Comparison of ENCODE assay signal across 15 cellular contexts in genomic region chr15:64111679-64112050, GRCh38. TPM values are rescaled to one million over a fixed set of nuclear protein-coding genes. Genes with fewer than 3 reads are reported as not detected.
DNase-seq lines count a peak whose midpoint lies in the region; ATAC-seq and TF ChIP-seq lines count a peak whose summit lies in the region.
"Had no signal": no experiment of that assay in that cellular context is flagged by ENCODE, and none has a peak within 500 bp of the region (broad histone marks: within the 10 kb centered on the region; RNA-seq: fewer than 3 reads in every experiment).

No MANE protein-coding gene starts in this region.

- no peak for ATAC-seq in stimulated activated naive CD8-positive, alpha-beta T cell treated with anti-CD3 and anti-CD28 coated beads, Interleukin-15, Interleukin-2, amounts not matched to agents 100 U/mL and 50 U/mL, for 24 hours
- ATAC-seq in esophagus mucosa (peak; percentile 17), GM21515 (IDR thresholded peaks at IDR 0.05; ENCODE audit: unreplicated experiment) (no peak), HG03469 (IDR thresholded peaks at IDR 0.05; ENCODE audit: unreplicated experiment) (no peak)

- no peak for TF ChIP-seq EP300 in sigmoid colon (IDR thresholded peaks at IDR 0.05)

- no peaks in the 10 kb centered on the region for H3K27me3 ChIP-seq in sigmoid colon

- peaks cover 43% of the 10 kb centered on the region for H3K4me1 Mint-ChIP-seq in stimulated activated naive CD8-positive, alpha-beta T cell treated with anti-CD3 and anti-CD28 coated beads, Interleukin-15, Interleukin-2, amounts not matched to agents 100 ng/mL and 50 ng/mL, for 24 hours (ENCODE audit: low read depth)
- peaks cover 20% of the 10 kb centered on the region for H3K4me1 Mint-ChIP-seq in osteocyte (ENCODE audit: unreplicated experiment)

- no peak overlapping the region for H3K27ac ChIP-seq in sigmoid colon

- no peak for DNase-seq in stimulated activated naive CD8-positive, alpha-beta T cell treated with anti-CD3 and anti-CD28 coated beads, Interleukin-15, Interleukin-2, amounts not matched to agents 100 U/mL and 50 U/mL, for 24 hours
- DNase-seq in osteocyte (ENCODE audit: extremely low spot score, unreplicated experiment): no peak
- no peak for DNase-seq in posterior vena cava (ENCODE audit: low spot score)
- no peak for DNase-seq in sigmoid colon
- DNase-seq: activated CD4-positive, alpha-beta T cell treated with anti-CD3 and anti-CD28 coated beads, Interleukin-2, amount 50 U/mL, for 4 hours; activated effector memory CD4-positive, alpha-beta T cell treated with anti-CD3 and anti-CD28 coated beads, Interleukin-2, amount 50 U/mL, for 16 hours; SHP77; stimulated activated CD4-positive, alpha-beta T cell treated with anti-CD3 and anti-CD28 coated beads, Interleukin-2, amount 100 ng/mL, for 24 hours; stimulated activated CD8-positive, alpha-beta memory T cell treated with anti-CD3 and anti-CD28 coated beads, Interleukin-4, amount 100 ng/mL, for 48 hours; T1000 had no signal

- H3K4me3 ChIP-seq in sigmoid colon: no peak overlapping the region

- H3K27me3 Mint-ChIP-seq in stimulated activated naive CD8-positive, alpha-beta T cell treated with anti-CD3 and anti-CD28 coated beads, Interleukin-15, Interleukin-2, amounts not matched to agents 100 ng/mL and 50 ng/mL, for 24 hours: no peaks in the 10 kb centered on the region
- no peaks in the 10 kb centered on the region for H3K27me3 Mint-ChIP-seq in osteocyte (ENCODE audit: unreplicated experiment)
- H3K27me3 Mint-ChIP-seq: dendritic cell treated with granulocyte-macrophage colony-stimulating factor and Interleukin-4, amounts not matched to agents 40 ng/mL and 50 ng/mL, for 4 days had no signal

- H3K4me1 ChIP-seq in sigmoid colon: peaks cover 0 to 33% (median 21%) of the 10 kb centered on the region in 4 donors

- H3K36me3 ChIP-seq in sigmoid colon: peaks cover 11 to 43% (median 22%) of the 10 kb centered on the region in 4 donors

- no peak for TF ChIP-seq POLR2A in sigmoid colon (IDR thresholded peaks at IDR 0.05)

- no peaks in the 10 kb centered on the region for H3K9me3 ChIP-seq in sigmoid colon

- peaks cover 43% of the 10 kb centered on the region for H3K36me3 Mint-ChIP-seq in stimulated activated naive CD8-positive, alpha-beta T cell treated with anti-CD3 and anti-CD28 coated beads, Interleukin-15, Interleukin-2, amounts not matched to agents 100 ng/mL and 50 ng/mL, for 24 hours (ENCODE audit: low read depth)
- H3K36me3 Mint-ChIP-seq in osteocyte (ENCODE audit: unreplicated experiment): peaks cover 26% of the 10 kb centered on the region

- TF ChIP-seq CTCF in osteocyte (IDR thresholded peaks at IDR 0.05) (no peak), sigmoid colon (IDR thresholded peaks at IDR 0.05) (no peak)

- intact Hi-C loops in posterior vena cava (cut with DNase I): no loop called here
- intact Hi-C loops in sigmoid colon (cut with DNase I): no loop called here

- no peaks in the 10 kb centered on the region for H3K9me3 Mint-ChIP-seq in stimulated activated naive CD8-positive, alpha-beta T cell treated with anti-CD3 and anti-CD28 coated beads, Interleukin-15, Interleukin-2, amounts not matched to agents 100 ng/mL and 50 ng/mL, for 24 hours
- no peaks in the 10 kb centered on the region for H3K9me3 Mint-ChIP-seq in osteocyte (ENCODE audit: unreplicated experiment)
- H3K9me3 Mint-ChIP-seq: dendritic cell treated with granulocyte-macrophage colony-stimulating factor and Interleukin-4, amounts not matched to agents 40 ng/mL and 50 ng/mL, for 4 days had no signal

- no peak overlapping the region for H3K4me3 Mint-ChIP-seq in stimulated activated naive CD8-positive, alpha-beta T cell treated with anti-CD3 and anti-CD28 coated beads, Interleukin-15, Interleukin-2, amounts not matched to agents 100 ng/mL and 50 ng/mL, for 24 hours
- no peak overlapping the region for H3K4me3 Mint-ChIP-seq in osteocyte (ENCODE audit: unreplicated experiment)
- H3K4me3 Mint-ChIP-seq: dendritic cell treated with granulocyte-macrophage colony-stimulating factor and Interleukin-4, amounts not matched to agents 40 ng/mL and 50 ng/mL, for 4 days had no signal

- WGBS in sigmoid colon, 2 donors: 86 to 94% methylated on average over 3 of the region's 3 CpGs

- H3K27ac Mint-ChIP-seq in stimulated activated naive CD8-positive, alpha-beta T cell treated with anti-CD3 and anti-CD28 coated beads, Interleukin-15, Interleukin-2, amounts not matched to agents 100 ng/mL and 50 ng/mL, for 24 hours: peak overlapping the region; percentile 39
- peak overlapping the region; percentile 38 for H3K27ac Mint-ChIP-seq in osteocyte (ENCODE audit: unreplicated experiment)

RNA-seq across cellular contexts. Expression of gene SNX1, which starts 15.9 kb away (rescaled TPM):
- total RNA-seq in esophagus mucosa (76.6 TPM), osteocyte (101 and 106 TPM in 2 replicates), posterior vena cava (100 to 1,000 TPM; 114 to 130 TPM), sigmoid colon (10 to 100 TPM; 74.5 to 88.1 (median 81.5) TPM)
- polyA plus RNA-seq in sigmoid colon: 10 to 100 TPM; 70.3 to 86.7 (median 70.9) TPM

RNA-seq across cellular contexts. Expression of gene CIAO2A, which starts 18.0 kb away (rescaled TPM):
- total RNA-seq in esophagus mucosa: 25.6 TPM
- 32.6 and 33.8 TPM in 2 replicates for total RNA-seq in osteocyte
- 10 to 100 TPM; 22.8 to 26.0 TPM for total RNA-seq in posterior vena cava
- total RNA-seq in sigmoid colon: 10 to 100 TPM; 24.7 to 51.7 (median 42.2) TPM
- 100 to 1,000 TPM; 118 to 339 (median 223) TPM for polyA plus RNA-seq in sigmoid colon

RNA-seq across cellular contexts. Expression of gene SNX22, which starts 39.9 kb away (rescaled TPM):
- total RNA-seq in esophagus mucosa (0.28 TPM), osteocyte (0.24 and 0.31 TPM in 2 replicates), posterior vena cava (under 1 TPM in 1 of 2 donors, not detected in 1; 0.38 TPM), sigmoid colon (under 1 TPM in 3 of 4 donors, not detected in 1; under 0.01 to 0.95 (median 0.83) TPM)
- polyA plus RNA-seq in sigmoid colon: 1 to 10 TPM in 1 of 3 donors, under 1 TPM in 1, not detected in 1; 0.23 to 8.4 TPM

RNA-seq across cellular contexts. Expression of gene PPIB, which starts 51.2 kb away (rescaled TPM):
- total RNA-seq in esophagus mucosa: 260 TPM
- 698 and 746 TPM in 2 replicates for total RNA-seq in osteocyte
- 100 to 1,000 TPM; 351 to 457 TPM for total RNA-seq in posterior vena cava
- total RNA-seq in sigmoid colon: 100 to 1,000 TPM; 154 to 232 (median 183) TPM
- 100 to 1,000 TPM; 162 to 647 (median 169) TPM for polyA plus RNA-seq in sigmoid colon
